ENCODE assay signal across 29 cellular contexts in the genomic region with DNA sequence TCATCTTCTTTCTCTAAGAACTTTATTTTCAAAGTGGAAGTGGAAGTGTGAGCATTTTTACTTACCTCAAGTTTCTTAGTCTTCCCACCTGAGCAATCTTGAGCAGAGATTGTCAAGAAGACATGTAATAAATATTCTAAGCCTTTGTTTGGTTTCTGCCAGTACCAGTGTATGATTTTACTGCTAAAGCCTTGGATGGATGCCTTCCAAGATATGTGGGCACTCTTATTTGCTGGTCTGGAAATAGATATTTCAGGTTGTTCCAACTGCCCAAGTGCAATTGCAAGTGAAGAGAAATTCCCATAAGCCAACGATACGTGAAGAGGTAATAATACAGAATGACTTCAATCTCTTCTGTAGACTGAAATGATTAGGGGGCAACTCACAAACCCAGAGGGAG.
"Had no signal": no experiment of that assay in that cellular context is flagged by ENCODE, and none has a peak within 500 bp of the region (broad histone marks: within the 10 kb centered on the region; RNA-seq: fewer than 3 reads in every experiment).

No MANE protein-coding gene starts in this region.

- H3K9me3 ChIP-seq: ascending aorta, breast epithelium, colonic mucosa, esophagus squamous epithelium had no signal

- H3K27me3 ChIP-seq: ascending aorta, breast epithelium, cardiac muscle cell, colonic mucosa, esophagus squamous epithelium had no signal

- H3K27ac ChIP-seq: ascending aorta, breast epithelium, cardiac muscle cell, colonic mucosa, epithelial cell of prostate, esophagus squamous epithelium had no signal

- DNase-seq: activated CD4-positive, alpha-beta memory T cell treated with anti-CD3 and anti-CD28 coated beads, Interleukin-2, amount 10 ng/mL, durations not matched to agents 7 days and 5 days; activated CD4-positive, alpha-beta T cell treated with anti-CD3 and anti-CD28 coated beads for 36 hours; activated CD4-positive, alpha-beta T cell treated with anti-CD3 and anti-CD28 coated beads, Interleukin-2, amount 10 ng/mL, durations not matched to agents 7 days and 5 days; activated CD4-positive, alpha-beta T cell treated with anti-CD3 and anti-CD28 coated beads, Interleukin-2, amount 50 U/mL, for 4 hours; activated CD4-positive, CD25-positive, alpha-beta regulatory T cell; activated CD4-positive, CD25-positive, alpha-beta regulatory T cell treated with anti-CD3 and anti-CD28 coated beads, Interleukin-2, amount 50 U/mL, for 72 hours; activated CD8-positive, alpha-beta memory T cell treated with anti-CD3 and anti-CD28 coated beads, Interleukin-2, amount 50 U/mL, for 48 hours; activated gamma-delta T cell; activated naive CD4-positive, alpha-beta T cell; activated naive CD4-positive, alpha-beta T cell treated with anti-CD3 and anti-CD28 coated beads, Interleukin-2, amount 10 ng/mL, durations not matched to agents 7 days and 5 days; activated naive CD8-positive, alpha-beta T cell treated with anti-CD3 and anti-CD28 coated beads, Interleukin-2, amount 10 ng/mL, durations not matched to agents 7 days and 5 days; activated T-cell treated with anti-CD3 and anti-CD28 coated beads for 4 hours; activated T-cell treated with anti-CD3 and anti-CD28 coated beads, Interleukin-2, amount 50 U/mL, for 24 hours; activated T-cell treated with anti-CD3 and anti-CD28 coated beads, Interleukin-2, amount 50 U/mL, for 72 hours; central memory CD4-positive, alpha-beta T cell; cerebellar nuclear complex; colonic mucosa; effector CD8-positive, alpha-beta T cell; esophagus squamous epithelium; foreskin melanocyte; head of caudate nucleus; T-cell; T-helper 17 cell; T1000 had no signal

- H3K4me1 ChIP-seq: ascending aorta, breast epithelium, colonic mucosa, esophagus squamous epithelium had no signal

- ATAC-seq: activated CD4-positive, alpha-beta T cell treated with anti-CD3 and anti-CD28 coated beads for 36 hours; activated naive CD4-positive, alpha-beta T cell treated with anti-CD3 and anti-CD28 coated beads, Interleukin-2, amount 50 U/mL, for 72 hours; activated T-cell treated with anti-CD3 and anti-CD28 coated beads, Interleukin-2, amount 50 U/mL, for 72 hours; T-cell; T-helper 17 cell had no signal

- H3K4me3 ChIP-seq: ascending aorta, breast epithelium, cardiac muscle cell, colonic mucosa, esophagus squamous epithelium had no signal

- H3K36me3 ChIP-seq: ascending aorta, breast epithelium, cardiac muscle cell, colonic mucosa, esophagus squamous epithelium had no signal
